8 cellular contexts compared by ENCODE assay signal in genomic region chr1:39051193-39051850, GRCh38. TPM values are rescaled to one million over a fixed set of nuclear protein-coding genes. Genes with fewer than 3 reads are reported as not detected.
DNase-seq lines count a peak whose midpoint lies in the region; ATAC-seq and TF ChIP-seq lines count a peak whose summit lies in the region.
"Not testable (repeated sequence)": the region's sequence is repeated elsewhere in the genome, so short reads cannot be mapped to it uniquely, and the experiment has no call there.

No MANE protein-coding gene starts in this region.

- not testable (repeated sequence) for DNase-seq in BJ (ENCODE audit: low read depth); HEK293T (ENCODE audit: extremely low spot score); brain microvascular endothelial cell; fibroblast of the aortic adventitia (ENCODE audit: low read depth); type B pancreatic cell (ENCODE audit: extremely low spot score, unreplicated experiment)
- DNase-seq in ELR (ENCODE audit: low read depth): peak; percentile 23
- DNase-seq in SK-MEL-5 (ENCODE audit: low read depth, low spot score): peak; percentile 20
- DNase-seq in naive thymus-derived CD4-positive, alpha-beta T cell: peak in 2 of 9 donors; percentile 15 to 21

- H3K4me3 Mint-ChIP-seq in naive thymus-derived CD4-positive, alpha-beta T cell; type B pancreatic cell: not testable (repeated sequence)

- peaks cover 5 to 14% (median 8%) of the 10 kb centered on the region in 7 donors for H3K4me1 Mint-ChIP-seq in naive thymus-derived CD4-positive, alpha-beta T cell
- H3K4me1 Mint-ChIP-seq in type B pancreatic cell (ENCODE audit: unreplicated experiment): peaks cover 11% of the 10 kb centered on the region

- H3K36me3 Mint-ChIP-seq in naive thymus-derived CD4-positive, alpha-beta T cell: peaks cover 0 to 16% (median 4%) of the 10 kb centered on the region in 5 donors
- H3K36me3 Mint-ChIP-seq in type B pancreatic cell: not testable (repeated sequence)

- in situ Hi-C loops in SK-MEL-5 (cut with HindIII; ENCODE audit: low pct_unique_long_range_greater_than_20kb, low sequenced_read_pairs); brain microvascular endothelial cell (cut with HindIII; ENCODE audit: low pct_ligation_motif_present, low sequenced_read_pairs): not testable (repeated sequence)

- TF ChIP-seq CTCF in BJ (IDR thresholded peaks at IDR 0.05; ENCODE audit: insufficient read depth, low read depth, low read length) (0 out of 2 replicates have a peak, but pooled peaks have one; percentile 6), brain microvascular endothelial cell (IDR thresholded peaks at IDR 0.05; ENCODE audit: low read depth, low read length, missing control alignments) (peak; percentile 34), fibroblast of the aortic adventitia (IDR thresholded peaks at IDR 0.05; ENCODE audit: insufficient read depth, low read length) (peak; percentile 1), type B pancreatic cell (conservative IDR thresholded peaks at IDR 0.05) (peak; percentile 19)

- not testable (repeated sequence) for H3K27me3 Mint-ChIP-seq in naive thymus-derived CD4-positive, alpha-beta T cell; type B pancreatic cell

- H3K36me3 ChIP-seq in BJ (ENCODE audit: control insufficient read depth, insufficient read depth, low read length); brain microvascular endothelial cell (replicated peaks): not testable (repeated sequence)
- H3K36me3 ChIP-seq in naive thymus-derived CD4-positive, alpha-beta T cell (ENCODE audit: control insufficient read depth in 2 of 3, insufficient read depth in 3 of 3, low read length in 3 of 3): peaks cover 0 to 26% (median 0%) of the 10 kb centered on the region in 3 experiments

- H3K27ac Mint-ChIP-seq in naive thymus-derived CD4-positive, alpha-beta T cell: peak overlapping the region in 5 of 9 donors; percentile 8 to 86 (median 46)
- not testable (repeated sequence) for H3K27ac Mint-ChIP-seq in type B pancreatic cell

- CTCF ChIA-PET in BJ (lab: Yijun Ruan, JAX); HEK293T (lab: Yijun Ruan, JAX): not testable (repeated sequence)
- CTCF ChIA-PET in naive thymus-derived CD4-positive, alpha-beta T cell (lab: Charles Lee): interaction anchor here (0.7 kb wide), 1 partner anchor 288 kb away, joined by 3 read pairs; no protein-coding TSS in a partner anchor

- intact Hi-C loops in naive thymus-derived CD4-positive, alpha-beta T cell (cut with micrococcal nuclease): not testable (repeated sequence)

- not testable (repeated sequence) for H3K4me1 ChIP-seq in naive thymus-derived CD4-positive, alpha-beta T cell (ENCODE audit: control insufficient read depth in 2 of 2, insufficient read depth in 2 of 2, low read length in 2 of 2)

- not testable (repeated sequence) for H3K4me3 ChIP-seq in BJ (ENCODE audit: low read depth, low read length); brain microvascular endothelial cell (ENCODE audit: low read depth, low read length); fibroblast of the aortic adventitia (ENCODE audit: low read depth, low read length); naive thymus-derived CD4-positive, alpha-beta T cell (ENCODE audit: low read length)

- POLR2A ChIA-PET in BJ (lab: Charles Lee): not testable (repeated sequence)
- POLR2A ChIA-PET in HEK293T (lab: Yijun Ruan, JAX): interaction anchor here (1.1 kb wide), 1 partner anchor 25 kb away, joined by 3 read pairs; the partner anchor contains the start of gene NDUFS5
- POLR2A ChIA-PET in naive thymus-derived CD4-positive, alpha-beta T cell (lab: Charles Lee): interaction anchor here (0.6 to 1.5 kb wide), 3 partner anchors 25 to 52 kb away, joined by 3 to 7 read pairs (median 3); partner anchors contain the start of gene NDUFS5

- H3K27ac ChIP-seq in brain microvascular endothelial cell; naive thymus-derived CD4-positive, alpha-beta T cell (ENCODE audit: low read depth, low read length): not testable (repeated sequence)

- not testable (repeated sequence) for H3K9me3 Mint-ChIP-seq in naive thymus-derived CD4-positive, alpha-beta T cell; type B pancreatic cell

- H3K9me3 ChIP-seq in naive thymus-derived CD4-positive, alpha-beta T cell (ENCODE audit: control insufficient read depth in 2 of 3, low read length in 3 of 3): not testable (repeated sequence)

- ATAC-seq in naive thymus-derived CD4-positive, alpha-beta T cell: not testable (repeated sequence)

- not testable (repeated sequence) for H3K27me3 ChIP-seq in BJ (ENCODE audit: control insufficient read depth, insufficient read depth, low read length); brain microvascular endothelial cell (replicated peaks); naive thymus-derived CD4-positive, alpha-beta T cell (ENCODE audit: control insufficient read depth in 2 of 2, insufficient read depth in 2 of 2, low read length in 2 of 2)

TF ChIP-seq in HEK293T, 16 proteins besides CTCF, POLR2A, EP300 and RAD21:
- TF ChIP-seq ZNF384 (IDR thresholded peaks at IDR 0.05): peak; percentile 73

RNA-seq across cellular contexts. Expression of gene NDUFS5, which starts 25.2 kb away (rescaled TPM):
- 223 and 632 TPM in 2 replicates for polyA plus RNA-seq in BJ (2011; rRNA removed)
- 48.6 and 64.8 TPM in 2 replicates for polyA minus RNA-seq in BJ (2011; rRNA and poly(A)+ RNA removed)
- total RNA-seq in SK-MEL-5 (2014; rRNA removed; shearing (Covaris generic)): 565 and 589 TPM in 2 replicates
- 229 and 393 TPM in 2 replicates for polyA plus RNA-seq in SK-MEL-5 (2015; cell fraction: cytosol; rRNA removed)
- 24.7 and 63.6 TPM in 2 replicates for polyA plus RNA-seq in SK-MEL-5 (2015; cell fraction: nucleus; rRNA removed)
- 365 and 456 TPM in 2 replicates for total RNA-seq in fibroblast of the aortic adventitia (ENCODE audit: low replicate concordance)
- 100 to 1,000 TPM in 4 of 5 experiments, 10 to 100 TPM in 1; 95.1 to 128 (median 115) TPM for total RNA-seq in naive thymus-derived CD4-positive, alpha-beta T cell
- polyA plus RNA-seq in naive thymus-derived CD4-positive, alpha-beta T cell: 100 to 1,000 TPM; 615 to 715 TPM
- 212 and 252 TPM in 2 replicates for total RNA-seq in type B pancreatic cell (ENCODE audit: low replicate concordance)
